20 cellular contexts compared by ENCODE assay signal in the genomic region with DNA sequence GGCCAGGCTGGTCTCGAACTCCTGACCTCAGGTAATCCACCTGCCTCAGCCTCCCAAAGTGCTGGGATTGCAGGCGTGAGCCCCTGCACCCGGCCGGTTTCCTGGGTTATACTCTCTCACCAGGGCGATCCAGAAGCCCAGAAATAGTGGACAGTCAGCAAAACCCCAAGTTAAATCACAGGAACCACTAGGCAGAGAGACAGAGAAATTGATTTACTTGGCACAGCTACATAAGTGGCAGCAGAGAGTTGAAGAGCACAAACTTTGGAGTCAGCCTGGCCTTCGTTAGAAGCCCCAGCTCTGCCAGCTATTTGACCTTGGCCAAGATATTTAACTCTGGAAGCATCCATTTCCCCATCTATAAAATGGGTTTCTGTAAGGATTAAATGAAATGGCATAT.
"Had no signal": no experiment of that assay in that cellular context is flagged by ENCODE, and none has a peak within 500 bp of the region (broad histone marks: within the 10 kb centered on the region; RNA-seq: fewer than 3 reads in every experiment).

No MANE protein-coding gene starts in this region.

- H3K4me3 ChIP-seq: coronary artery, gastroesophageal sphincter, mucosa of descending colon, right lobe of liver, skin epidermis, stomach, suprapubic skin, tibial nerve had no signal

- H3K9me3 Mint-ChIP-seq: activated naive CD4-positive, alpha-beta T cell treated with anti-CD3 and anti-CD28 coated beads for 36 hours; activated T-cell treated with anti-CD3 and anti-CD28 coated beads, Interleukin-2, amount 50 U/mL, for 72 hours; stimulated activated memory B cell treated with anti-CD40 and anti-IgM and Interleukin-4, amounts not matched to agents 10 μg/mL and 1 μg/mL and 100 μg/mL, for 72 hours had no signal

- H3K36me3 ChIP-seq: gastroesophageal sphincter, right lobe of liver, stomach, suprapubic skin, tibial nerve had no signal

- H3K9me3 ChIP-seq: gastroesophageal sphincter, mucosa of descending colon, right lobe of liver, stomach, suprapubic skin, tibial nerve had no signal

- ATAC-seq: gastroesophageal sphincter, left ventricle myocardium superior had no signal

- H3K4me3 Mint-ChIP-seq: nephron progenitor cell had no signal

- DNase-seq: activated effector memory CD4-positive, alpha-beta T cell treated with Interleukin-2 at 50 U/mL for 16 hours; activated T-cell treated with anti-CD3 and anti-CD28 coated beads, Interleukin-2, amount 50 U/mL, for 72 hours; cerebellar nuclear complex; head of caudate nucleus; left ventricle myocardium superior; mucosa of descending colon; nephron progenitor cell; nucleus accumbens; stimulated activated CD4-positive, alpha-beta T cell treated with anti-CD3 and anti-CD28 coated beads, Interleukin-2, amount 100 ng/mL, for 24 hours; stomach had no signal

- H3K27me3 Mint-ChIP-seq: stimulated activated memory B cell treated with anti-CD40 and anti-IgM and Interleukin-4, amounts not matched to agents 10 μg/mL and 1 μg/mL and 100 μg/mL, for 72 hours had no signal

- H3K27me3 ChIP-seq: gastroesophageal sphincter, right lobe of liver, stomach, suprapubic skin, tibial nerve had no signal

- H3K27ac ChIP-seq: coronary artery, epithelial cell of prostate, gastroesophageal sphincter, parathyroid adenoma, right lobe of liver, stomach, suprapubic skin, tibial nerve had no signal

- H3K9ac ChIP-seq: parathyroid adenoma had no signal

- H3K4me1 ChIP-seq: gastroesophageal sphincter, parathyroid adenoma, suprapubic skin had no signal

- H3K27ac Mint-ChIP-seq: activated naive CD4-positive, alpha-beta T cell treated with anti-CD3 and anti-CD28 coated beads for 36 hours; nephron progenitor cell had no signal
